Comparison of ENCODE assay signal across 8 cellular contexts in the genomic region with DNA sequence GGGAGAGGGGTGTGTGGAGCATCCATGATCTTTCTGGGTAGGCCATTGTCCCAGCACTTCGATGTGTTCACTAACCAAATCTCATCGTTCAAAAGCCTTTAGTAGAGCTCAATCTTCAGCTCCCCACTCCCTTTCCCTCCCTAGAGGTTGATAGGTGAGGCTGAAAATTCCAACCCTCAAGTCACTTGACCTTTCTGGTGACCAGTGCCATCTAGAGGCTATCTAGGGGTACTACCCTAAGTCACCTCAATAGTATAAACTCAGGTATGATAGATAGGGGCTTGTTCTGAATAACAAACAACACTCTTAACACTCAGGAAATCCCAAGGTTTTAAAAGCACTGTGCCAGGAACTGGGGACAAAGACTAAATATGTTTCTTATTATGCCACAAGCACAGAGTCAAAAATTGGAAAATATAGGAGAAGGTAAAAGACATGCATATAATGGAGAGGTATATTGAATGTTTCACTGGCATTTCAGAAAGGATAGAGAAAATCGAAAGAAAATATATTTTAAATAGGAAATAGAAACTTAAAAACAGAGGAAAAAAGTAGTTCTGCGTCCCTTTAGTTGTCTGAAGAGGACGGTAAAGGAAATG. TPM values are rescaled to one million over a fixed set of nuclear protein-coding genes. Genes with fewer than 3 reads are reported as not detected.
DNase-seq lines count a peak whose midpoint lies in the region; ATAC-seq, FAIRE-seq and TF ChIP-seq lines count a peak whose summit lies in the region.

No MANE protein-coding gene starts in this region.

- POLR2A ChIA-PET in HEK293T (lab: Yijun Ruan, JAX), result no interaction called here
- POLR2A ChIA-PET in activated naive CD8-positive, alpha-beta T cell treated with anti-CD3 and anti-CD28 coated beads, Interleukin-2, amount 10 ng/mL, durations not matched to agents 7 days and 5 days (lab: Charles Lee), result interaction anchor here (2.7 kb wide), 1 partner anchor 43 kb away, joined by 15 read pairs; no protein-coding TSS in a partner anchor

- DNase-seq in SIG-M5 treated with dmso at 0.1 percent for 504 hours (lab: John Stamatoyannopoulos, UW; ENCODE audit: unreplicated experiment) (peak; percentile 54), SIG-M5 (lab: John Stamatoyannopoulos, UW) (no peak), HEK293T (ENCODE audit: extremely low spot score) (peak; percentile 52), NCI-H69 (lab: John Stamatoyannopoulos, UW) (peak; percentile 63), left lobe of liver (ENCODE audit: low spot score) (no peak), frontal cortex (ENCODE audit: low spot score in 2 of 2) (no peak)
- no peak for DNase-seq in activated naive CD8-positive, alpha-beta T cell treated with anti-CD3 and anti-CD28 coated beads, Interleukin-2, amount 10 ng/mL, durations not matched to agents 7 days and 5 days
- DNase-seq in activated effector memory CD4-positive, alpha-beta T cell treated with anti-CD3 and anti-CD28 coated beads, Interleukin-2, amount 50 U/mL, for 16 hours, result no peak

- peaks cover 3% of the 10 kb centered on the region for H3K9me3 Mint-ChIP-seq in activated naive CD8-positive, alpha-beta T cell treated with anti-CD3 and anti-CD28 coated beads, Interleukin-2, amount 10 ng/mL, durations not matched to agents 7 days and 5 days

- H3K36me3 Mint-ChIP-seq in activated naive CD8-positive, alpha-beta T cell treated with anti-CD3 and anti-CD28 coated beads, Interleukin-2, amount 10 ng/mL, durations not matched to agents 7 days and 5 days, result peaks cover 4% of the 10 kb centered on the region

- no peak overlapping the region for H3K27ac Mint-ChIP-seq in activated naive CD8-positive, alpha-beta T cell treated with anti-CD3 and anti-CD28 coated beads, Interleukin-2, amount 10 ng/mL, durations not matched to agents 7 days and 5 days

- H3K27me3 Mint-ChIP-seq in activated naive CD8-positive, alpha-beta T cell treated with anti-CD3 and anti-CD28 coated beads, Interleukin-2, amount 10 ng/mL, durations not matched to agents 7 days and 5 days, result peaks cover 2% of the 10 kb centered on the region

- ATAC-seq in activated naive CD8-positive, alpha-beta T cell treated with anti-CD3 and anti-CD28 coated beads, Interleukin-2, amount 10 ng/mL, durations not matched to agents 7 days and 5 days (ENCODE audit: low read depth), result peak; percentile 71
- ATAC-seq in left lobe of liver, result peak; percentile 88

- FAIRE-seq in frontal cortex (lab: Jason Lieb, UNC), result no peak

- no peak overlapping the region for H3K4me3 Mint-ChIP-seq in activated naive CD8-positive, alpha-beta T cell treated with anti-CD3 and anti-CD28 coated beads, Interleukin-2, amount 10 ng/mL, durations not matched to agents 7 days and 5 days

- CTCF ChIA-PET in HEK293T (lab: Yijun Ruan, JAX), result no interaction called here

- peaks cover 5% of the 10 kb centered on the region for H3K4me1 Mint-ChIP-seq in activated naive CD8-positive, alpha-beta T cell treated with anti-CD3 and anti-CD28 coated beads, Interleukin-2, amount 10 ng/mL, durations not matched to agents 7 days and 5 days

TF ChIP-seq in HEK293T, 16 proteins besides CTCF, POLR2A, EP300 and RAD21:
- TF ChIP-seq NFRKB (IDR thresholded peaks at IDR 0.05), result no peak
- no peak for TF ChIP-seq TARDBP (IDR thresholded peaks at IDR 0.05)

RNA-seq across cellular contexts. Expression of gene CD53, which starts 42.9 kb away (rescaled TPM):
- total RNA-seq in activated naive CD8-positive, alpha-beta T cell treated with anti-CD3 and anti-CD28 coated beads, Interleukin-2, amount 10 ng/mL, durations not matched to agents 7 days and 5 days, result 100 to 1,000 TPM; 410 to 415 TPM
- 9.3 TPM for total RNA-seq in left lobe of liver
- 9.8 TPM for total RNA-seq in frontal cortex

Comparison
In these comparisons a context has a peak if more than half of its experiments do, and no peak if none do; other contexts are left out.
1. DNase-seq: peak in SIG-M5 treated with dmso at 0.1 percent for 504 hours (single experiment), HEK293T (single experiment) and NCI-H69 (single experiment); none in SIG-M5 (single experiment), activated naive CD8-positive, alpha-beta T cell treated with anti-CD3 and anti-CD28 coated beads, Interleukin-2, amount 10 ng/mL, durations not matched to agents 7 days and 5 days (single experiment), left lobe of liver (single experiment), frontal cortex (0 of 2) and activated effector memory CD4-positive, alpha-beta T cell treated with anti-CD3 and anti-CD28 coated beads, Interleukin-2, amount 50 U/mL, for 16 hours (single experiment).
2. RNA of gene CD53, which starts 42.9 kb away (total RNA-seq): 410 to 415 TPM in activated naive CD8-positive, alpha-beta T cell treated with anti-CD3 and anti-CD28 coated beads, Interleukin-2, amount 10 ng/mL, durations not matched to agents 7 days and 5 days; 9.8 TPM in frontal cortex (single experiment) and 9.3 TPM in left lobe of liver (single experiment); every median in the first group is over 10 times any median in the second.